Comparison of ENCODE assay signal across 16 cellular contexts in the genomic region with DNA sequence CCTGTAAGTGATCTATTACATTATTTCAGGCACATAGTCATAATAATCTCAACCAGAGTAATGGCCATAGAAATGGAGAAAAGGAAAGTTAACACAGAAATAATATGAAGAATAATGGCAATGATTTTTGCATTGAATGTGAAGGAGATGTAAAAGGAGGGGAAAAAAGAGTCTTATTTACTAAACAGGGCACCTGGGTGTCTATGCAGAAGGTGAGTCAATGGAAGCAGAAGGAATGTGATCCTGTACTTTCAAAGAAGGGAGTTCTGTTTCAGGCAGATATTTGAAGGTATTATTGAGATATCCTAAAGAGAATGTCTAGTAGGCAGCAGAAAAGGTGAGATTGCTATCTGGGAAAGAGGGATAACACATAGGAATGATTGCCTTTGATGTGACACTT.
A peak's percentile ranks its signal among the peaks of the same experiment; 100 is the strongest.
DNase-seq lines count a peak whose midpoint lies in the region; ATAC-seq and TF ChIP-seq lines count a peak whose summit lies in the region.
"Had no signal": no experiment of that assay in that cellular context is flagged by ENCODE, and none has a peak within 500 bp of the region (broad histone marks: within the 10 kb centered on the region; RNA-seq: fewer than 3 reads in every experiment).

No MANE protein-coding gene starts in this region.

- POLR2A ChIA-PET in activated naive CD8-positive, alpha-beta T cell treated with anti-CD3 and anti-CD28 coated beads, Interleukin-2, amount 10 ng/mL, durations not matched to agents 7 days and 5 days (lab: Charles Lee), result interaction anchor here (2.1 kb wide), 1 partner anchor 161 kb away, joined by 7 read pairs; no protein-coding TSS in a partner anchor

- H3K9me3 ChIP-seq in vagina, result no peaks in the 10 kb centered on the region

- peak overlapping the region; percentile 80 for H3K4me3 Mint-ChIP-seq in activated naive CD4-positive, alpha-beta T cell treated with anti-CD3 and anti-CD28 coated beads, Interleukin-2, amount 10 ng/mL, durations not matched to agents 7 days and 5 days
- peak overlapping the region; percentile 70 for H3K4me3 Mint-ChIP-seq in activated naive CD8-positive, alpha-beta T cell treated with anti-CD3 and anti-CD28 coated beads, Interleukin-2, amount 10 ng/mL, durations not matched to agents 7 days and 5 days
- no peak overlapping the region for H3K4me3 Mint-ChIP-seq in mesothelial cell of epicardium

- H3K36me3 Mint-ChIP-seq in activated naive CD4-positive, alpha-beta T cell treated with anti-CD3 and anti-CD28 coated beads, Interleukin-2, amount 10 ng/mL, durations not matched to agents 7 days and 5 days, result peaks cover 18% of the 10 kb centered on the region
- peaks cover 4% of the 10 kb centered on the region for H3K36me3 Mint-ChIP-seq in activated naive CD8-positive, alpha-beta T cell treated with anti-CD3 and anti-CD28 coated beads, Interleukin-2, amount 10 ng/mL, durations not matched to agents 7 days and 5 days
- H3K36me3 Mint-ChIP-seq in mesothelial cell of epicardium, result peaks cover 9% of the 10 kb centered on the region

- TF ChIP-seq CTCF in mesothelial cell of epicardium (IDR thresholded peaks at IDR 0.05; ENCODE audit: unreplicated experiment), result no peak
- no peak for TF ChIP-seq CTCF in vagina (IDR thresholded peaks at IDR 0.05)

- no peaks in the 10 kb centered on the region for H3K27me3 ChIP-seq in vagina
- H3K27me3 ChIP-seq: dorsolateral prefrontal cortex had no signal

- peak overlapping the region; percentile 15 for H3K27ac ChIP-seq in vagina
- H3K27ac ChIP-seq: dorsolateral prefrontal cortex had no signal

- no peak for ATAC-seq in activated naive CD8-positive, alpha-beta T cell treated with anti-CD3 and anti-CD28 coated beads, Interleukin-2, amount 10 ng/mL, durations not matched to agents 7 days and 5 days (ENCODE audit: low read depth)
- no peak for ATAC-seq in HG03520 (IDR thresholded peaks at IDR 0.05; ENCODE audit: unreplicated experiment)

- H3K9me3 Mint-ChIP-seq in activated naive CD4-positive, alpha-beta T cell treated with anti-CD3 and anti-CD28 coated beads, Interleukin-2, amount 10 ng/mL, durations not matched to agents 7 days and 5 days, result peaks cover 2% of the 10 kb centered on the region
- peaks cover 2% of the 10 kb centered on the region for H3K9me3 Mint-ChIP-seq in activated naive CD8-positive, alpha-beta T cell treated with anti-CD3 and anti-CD28 coated beads, Interleukin-2, amount 10 ng/mL, durations not matched to agents 7 days and 5 days
- peaks cover 12% of the 10 kb centered on the region for H3K9me3 Mint-ChIP-seq in mesothelial cell of epicardium

- H3K4me1 ChIP-seq in vagina, result peaks cover 10% of the 10 kb centered on the region

- CTCF ChIA-PET in activated naive CD4-positive, alpha-beta T cell treated with anti-CD3 and anti-CD28 coated beads, Interleukin-2, amount 10 ng/mL, durations not matched to agents 7 days and 5 days (lab: Charles Lee), result interaction anchor here (0.9 to 4.7 kb wide), 7 partner anchors 11 to 275 kb away, joined by 3 to 76 read pairs (median 4); no protein-coding TSS in a partner anchor

- TF ChIP-seq POLR2A in vagina (IDR thresholded peaks at IDR 0.05), result no peak

- peak overlapping the region; percentile 90 for H3K27ac Mint-ChIP-seq in activated naive CD4-positive, alpha-beta T cell treated with anti-CD3 and anti-CD28 coated beads, Interleukin-2, amount 10 ng/mL, durations not matched to agents 7 days and 5 days
- peak overlapping the region; percentile 45 for H3K27ac Mint-ChIP-seq in activated naive CD8-positive, alpha-beta T cell treated with anti-CD3 and anti-CD28 coated beads, Interleukin-2, amount 10 ng/mL, durations not matched to agents 7 days and 5 days
- H3K27ac Mint-ChIP-seq in mesothelial cell of epicardium, result peak overlapping the region; percentile 60

- intact Hi-C loops in vagina (cut with DNase I), result no loop called here

- DNase-seq in activated naive CD4-positive, alpha-beta T cell treated with anti-CD3 and anti-CD28 coated beads, Interleukin-2, amount 10 ng/mL, durations not matched to agents 7 days and 5 days, result no peak
- DNase-seq in activated naive CD4-positive, alpha-beta T cell treated with Interleukin-2 at 50 U/mL for 16 hours, result no peak
- no peak for DNase-seq in activated naive CD8-positive, alpha-beta T cell treated with anti-CD3 and anti-CD28 coated beads, Interleukin-2, amount 10 ng/mL, durations not matched to agents 7 days and 5 days
- no peak for DNase-seq in mesothelial cell of epicardium (ENCODE audit: low spot score in 2 of 2, unreplicated experiment in 2 of 2)
- no peak for DNase-seq in vagina (ENCODE audit: extremely low spot score in 2 of 2)
- no peak for DNase-seq in 8988T
- DNase-seq in islet precursor cell, result no peak
- DNase-seq: activated CD8-positive, alpha-beta memory T cell treated with anti-CD3 and anti-CD28 coated beads for 24 hours; dorsolateral prefrontal cortex; foreskin fibroblast; NCI-H2081 treated with DMSO at 0.1 percent for 48 hours; NCI-H748 treated with DMSO at 0.1 percent for 48 hours; occipital lobe; substantia nigra had no signal

- no peaks in the 10 kb centered on the region for H3K36me3 ChIP-seq in vagina

- no peaks in the 10 kb centered on the region for H3K27me3 Mint-ChIP-seq in activated naive CD4-positive, alpha-beta T cell treated with anti-CD3 and anti-CD28 coated beads, Interleukin-2, amount 10 ng/mL, durations not matched to agents 7 days and 5 days
- no peaks in the 10 kb centered on the region for H3K27me3 Mint-ChIP-seq in activated naive CD8-positive, alpha-beta T cell treated with anti-CD3 and anti-CD28 coated beads, Interleukin-2, amount 10 ng/mL, durations not matched to agents 7 days and 5 days
- H3K27me3 Mint-ChIP-seq in mesothelial cell of epicardium (ENCODE audit: low read depth), result no peaks in the 10 kb centered on the region

- H3K4me3 ChIP-seq in vagina, result peak overlapping the region in 1 of 2 donors; percentile 3
- H3K4me3 ChIP-seq: lung had no signal

- H3K4me1 Mint-ChIP-seq in activated naive CD4-positive, alpha-beta T cell treated with anti-CD3 and anti-CD28 coated beads, Interleukin-2, amount 10 ng/mL, durations not matched to agents 7 days and 5 days, result peaks cover 66% of the 10 kb centered on the region
- H3K4me1 Mint-ChIP-seq in activated naive CD8-positive, alpha-beta T cell treated with anti-CD3 and anti-CD28 coated beads, Interleukin-2, amount 10 ng/mL, durations not matched to agents 7 days and 5 days, result peaks cover 16% of the 10 kb centered on the region
- H3K4me1 Mint-ChIP-seq in mesothelial cell of epicardium, result peaks cover 34% of the 10 kb centered on the region
